ENCODE assay signal across 11 cellular contexts in the genomic region with DNA sequence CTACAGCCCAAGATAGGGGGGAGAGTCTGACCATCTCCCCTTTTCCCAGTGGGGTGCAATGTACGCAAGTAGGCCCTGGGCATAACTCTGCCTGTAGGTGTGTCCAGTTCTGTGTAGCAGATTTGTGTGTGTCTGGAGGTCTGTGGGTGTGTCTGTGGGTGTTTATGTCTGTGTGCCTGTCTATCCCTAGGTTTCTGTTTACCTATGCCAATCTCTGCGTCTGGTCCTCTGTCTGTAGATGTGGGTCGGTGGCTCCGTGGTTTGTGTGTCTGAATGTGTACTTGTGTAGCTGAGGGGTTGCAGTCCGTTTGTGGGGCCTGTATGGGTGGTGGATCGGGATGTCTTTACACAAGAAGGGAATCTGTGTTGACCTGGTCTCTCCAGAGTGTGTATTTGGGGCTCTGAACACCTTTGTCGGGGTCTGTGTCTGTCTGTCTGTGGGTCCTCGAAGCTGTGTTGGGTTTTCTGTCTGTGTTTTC. TPM values are rescaled to one million over a fixed set of nuclear protein-coding genes. Genes with fewer than 3 reads are reported as not detected.
DNase-seq lines count a peak whose midpoint lies in the region; ATAC-seq and TF ChIP-seq lines count a peak whose summit lies in the region.
"Had no signal": no experiment of that assay in that cellular context is flagged by ENCODE, and none has a peak within 500 bp of the region (broad histone marks: within the 10 kb centered on the region; RNA-seq: fewer than 3 reads in every experiment).

No MANE protein-coding gene starts in this region.

- H3K36me3 ChIP-seq in CD8-positive, alpha-beta T cell (ENCODE audit: insufficient read depth, low read length), result no peaks in the 10 kb centered on the region
- 0 out of 2 replicates have a peak, but pooled peaks cover 2% of the 10 kb centered on the region for H3K36me3 ChIP-seq in HUES64 (ENCODE audit: insufficient read depth, low read length)
- H3K36me3 ChIP-seq in neuron (ENCODE audit: insufficient read depth, low read length), result no peaks in the 10 kb centered on the region

- H3K27ac ChIP-seq in CD8-positive, alpha-beta T cell (ENCODE audit: low read depth, low read length), result no peak overlapping the region
- no peak overlapping the region for H3K27ac ChIP-seq in HUES64 (ENCODE audit: low read depth, low read length)

- CTCF ChIA-PET in CD8-positive, alpha-beta T cell (lab: Charles Lee), result interaction anchor here (0.7 to 1.8 kb wide), 3 partner anchors 15 to 75 kb away, joined by 3 to 13 read pairs (median 4); no protein-coding TSS in a partner anchor

- H3K4me3 Mint-ChIP-seq in CD8-positive, alpha-beta T cell, result peak overlapping the region; percentile 54
- H3K4me3 Mint-ChIP-seq in effector memory CD8-positive, alpha-beta T cell, result peak overlapping the region; percentile 6 to 49

- no peak for TF ChIP-seq CTCF in CD8-positive, alpha-beta T cell (IDR thresholded peaks at IDR 0.05)

- no peaks in the 10 kb centered on the region for H3K27me3 ChIP-seq in CD8-positive, alpha-beta T cell (ENCODE audit: insufficient read depth, low read length)
- H3K27me3 ChIP-seq in HUES64 (ENCODE audit: insufficient read depth, low read length) (no peaks in the 10 kb centered on the region), neuron (ENCODE audit: insufficient read depth, low read length) (no peaks in the 10 kb centered on the region)

- intact Hi-C loops in CD8-positive, alpha-beta T cell (cut with DNase I, micrococcal nuclease), result no loop called here

- no peaks in the 10 kb centered on the region for H3K9me3 Mint-ChIP-seq in CD8-positive, alpha-beta T cell
- H3K9me3 Mint-ChIP-seq in effector memory CD8-positive, alpha-beta T cell, result no peaks in the 10 kb centered on the region

- no peaks in the 10 kb centered on the region for H3K36me3 Mint-ChIP-seq in CD8-positive, alpha-beta T cell
- peaks cover under 1% of the 10 kb centered on the region for H3K36me3 Mint-ChIP-seq in effector memory CD8-positive, alpha-beta T cell (ENCODE audit: insufficient read depth)

- ATAC-seq in CD8-positive, alpha-beta T cell, result no peak
- no peak for ATAC-seq in effector memory CD8-positive, alpha-beta T cell (replicated peaks)
- ATAC-seq in HG03342 (IDR thresholded peaks at IDR 0.05; ENCODE audit: unreplicated experiment) (no peak), GM19455 (IDR thresholded peaks at IDR 0.05; ENCODE audit: unreplicated experiment) (no peak), HG03354 (IDR thresholded peaks at IDR 0.05; ENCODE audit: poor library complexity, severe bottlenecking, unreplicated experiment) (no peak)

- WGBS in HUES64, result 92% methylated on average over 8 of the region's 8 CpGs

- H3K27ac Mint-ChIP-seq in CD8-positive, alpha-beta T cell, result peak overlapping the region; percentile 47
- peak overlapping the region in 1 of 2 donors; percentile 57 for H3K27ac Mint-ChIP-seq in effector memory CD8-positive, alpha-beta T cell

- H2AFZ ChIP-seq in neuron (ENCODE audit: low read depth, low read length), result no peak overlapping the region

- H3K9ac ChIP-seq in HUES64 (ENCODE audit: low read depth, low read length), result no peak overlapping the region

- peaks cover 16% of the 10 kb centered on the region for H3K4me1 Mint-ChIP-seq in CD8-positive, alpha-beta T cell (ENCODE audit: low read depth)
- peaks cover 10 to 20% of the 10 kb centered on the region in 2 donors for H3K4me1 Mint-ChIP-seq in effector memory CD8-positive, alpha-beta T cell (ENCODE audit: low read depth in 2 of 2)

- no peaks in the 10 kb centered on the region for H3K27me3 Mint-ChIP-seq in CD8-positive, alpha-beta T cell (ENCODE audit: low read depth)
- H3K27me3 Mint-ChIP-seq in effector memory CD8-positive, alpha-beta T cell, result no peaks in the 10 kb centered on the region

- H3K9me3 ChIP-seq in CD8-positive, alpha-beta T cell (ENCODE audit: low read length), result no peaks in the 10 kb centered on the region
- H3K9me3 ChIP-seq in HUES64 (ENCODE audit: insufficient read depth, low read depth, low read length), result no peaks in the 10 kb centered on the region
- no peaks in the 10 kb centered on the region for H3K9me3 ChIP-seq in neuron (ENCODE audit: low read length)

- H3K4me3 ChIP-seq in CD8-positive, alpha-beta T cell (ENCODE audit: low read depth, low read length), result no peak overlapping the region
- H3K4me3 ChIP-seq in HUES64 (ENCODE audit: low read length), result peak overlapping the region; percentile 76
- peak overlapping the region; percentile 82 for H3K4me3 ChIP-seq in neuron (ENCODE audit: low read length)

- DNase-seq in CD8-positive, alpha-beta T cell, result no peak
- DNase-seq in effector memory CD8-positive, alpha-beta T cell, result no peak
- no peak for DNase-seq in NCI-H1436 treated with DMSO at 0.1 percent for 48 hours (lab: John Stamatoyannopoulos, UW)
- DNase-seq: activated naive CD4-positive, alpha-beta T cell treated with anti-CD3 and anti-CD28 coated beads, Interleukin-2, amount 50 U/mL, for 16 hours; NCI-H69; T-helper 9 cell had no signal

- H3K4me1 ChIP-seq in CD8-positive, alpha-beta T cell (ENCODE audit: insufficient read depth, low read length), result peaks cover 17% of the 10 kb centered on the region
- H3K4me1 ChIP-seq in HUES64 (ENCODE audit: insufficient read depth, low read length), result peaks cover 10% of the 10 kb centered on the region; the same call in 1 of the 2 replicates
- H3K4me1 ChIP-seq in neuron (ENCODE audit: insufficient read depth, low read length), result peaks cover 41% of the 10 kb centered on the region

- POLR2A ChIA-PET in CD8-positive, alpha-beta T cell (lab: Charles Lee), result no interaction called here

RNA-seq across cellular contexts. Expression of gene NYAP1, which starts 0.9 kb away (rescaled TPM):
- total RNA-seq in CD8-positive, alpha-beta T cell, result under 1 TPM; 0.33 to 0.38 TPM
- 2.1 TPM for polyA plus RNA-seq in HUES64 (2013, experiment 1 of 2)
- polyA plus RNA-seq in HUES64 (2013, experiment 2 of 2), result 2.8 TPM

RNA-seq across cellular contexts. Expression of gene TSC22D4, which starts 5.7 kb away (rescaled TPM):
- 10 to 100 TPM; 30.7 to 32.3 TPM for total RNA-seq in CD8-positive, alpha-beta T cell
- 15.6 TPM for polyA plus RNA-seq in HUES64 (2013, experiment 1 of 2)
- 19.4 TPM for polyA plus RNA-seq in HUES64 (2013, experiment 2 of 2)

RNA-seq across cellular contexts. Expression of gene SPACDR, which starts 20.6 kb away (rescaled TPM):
- under 1 TPM in 1 of 2 experiments, not detected in 1; 0.94 TPM for total RNA-seq in CD8-positive, alpha-beta T cell
- not detected for polyA plus RNA-seq in HUES64 (2013, experiment 1 of 2)
- polyA plus RNA-seq in HUES64 (2013, experiment 2 of 2), result 0.38 TPM

RNA-seq across cellular contexts. Expression of gene PPP1R35, which starts 48.4 kb away (rescaled TPM):
- total RNA-seq in CD8-positive, alpha-beta T cell, result 10 to 100 TPM; 29.4 to 33.5 TPM
- polyA plus RNA-seq in HUES64 (2013, experiment 1 of 2), result 27.4 TPM
- 41.0 TPM for polyA plus RNA-seq in HUES64 (2013, experiment 2 of 2)

RNA-seq across cellular contexts. Expression of gene AGFG2, which starts 54.3 kb away (rescaled TPM):
- 1 to 10 TPM; 4.4 to 6.3 TPM for total RNA-seq in CD8-positive, alpha-beta T cell
- 3.3 TPM for polyA plus RNA-seq in HUES64 (2013, experiment 1 of 2)
- 6.0 TPM for polyA plus RNA-seq in HUES64 (2013, experiment 2 of 2)
